Comparison of ENCODE assay signal across 31 cellular contexts in the genomic region with DNA sequence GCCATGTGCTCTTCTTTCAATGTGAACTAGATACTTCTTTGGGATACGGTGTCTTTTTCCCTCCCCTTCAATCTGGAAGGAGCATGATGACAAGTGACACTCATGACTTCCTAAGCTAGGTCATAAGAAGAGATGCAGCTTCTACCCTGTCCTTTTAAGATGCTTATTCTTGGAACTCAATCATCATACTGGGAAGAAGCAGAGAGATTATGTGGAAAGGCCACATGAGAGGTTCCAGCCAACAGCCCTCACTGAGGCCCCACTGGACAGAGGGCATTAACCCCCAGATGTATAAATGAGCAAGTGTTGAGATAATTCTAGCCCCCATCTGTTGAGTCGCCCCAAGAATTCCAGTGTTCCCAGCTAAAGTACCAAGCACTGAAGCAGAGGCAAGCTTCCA. TPM values are rescaled to one million over a fixed set of nuclear protein-coding genes. Genes with fewer than 3 reads are reported as not detected.
"Had no signal": no experiment of that assay in that cellular context is flagged by ENCODE, and none has a peak within 500 bp of the region (broad histone marks: within the 10 kb centered on the region; RNA-seq: fewer than 3 reads in every experiment).

No MANE protein-coding gene starts in this region.

- FAIRE-seq: urothelium cell line had no signal

- H3K27ac ChIP-seq: stomach, suprapubic skin, testis, thoracic aorta, thyroid gland, tibial artery, tibial nerve, transverse colon, upper lobe of left lung, upper lobe of right lung, uterus, vagina had no signal

- H3K4me1 Mint-ChIP-seq: stimulated activated memory B cell treated with anti-CD40 and anti-IgM and Interleukin-4, amounts not matched to agents 10 μg/mL and 1 μg/mL and 100 μg/mL, for 72 hours; stimulated activated naive B cell treated with anti-CD40 and anti-IgM and Interleukin-4, amounts not matched to agents 10 μg/mL and 1 μg/mL and 100 μg/mL, for 72 hours had no signal

- H3K9me3 Mint-ChIP-seq: type B pancreatic cell had no signal

- H3K36me3 ChIP-seq: stomach, suprapubic skin, thoracic aorta, thyroid gland, tibial artery, tibial nerve, transverse colon, upper lobe of left lung, upper lobe of right lung, uterus, vagina had no signal

- H3K4me1 ChIP-seq: suprapubic skin, testis, thyroid gland, tibial nerve, upper lobe of left lung, uterus, vagina had no signal

- ATAC-seq: stimulated activated effector memory CD8-positive, alpha-beta T cell treated with anti-CD3 and anti-CD28 coated beads, Interleukin-12 subunit alpha, Interleukin-12 subunit beta, amount 100 ng/mL, for 72 hours; stimulated activated memory B cell treated with anti-CD40 and anti-IgM and Interleukin-4, amounts not matched to agents 10 μg/mL and 1 μg/mL and 100 μg/mL, for 72 hours; stimulated activated naive B cell treated with anti-CD40 and anti-IgM and Interleukin-4, amounts not matched to agents 10 μg/mL and 1 μg/mL and 100 μg/mL, for 72 hours; stimulated activated naive CD8-positive, alpha-beta T cell treated with anti-CD3 and anti-CD28 coated beads, Interleukin-15, amount 100 ng/mL, for 72 hours; stimulated activated naive CD8-positive, alpha-beta T cell treated with anti-CD3 and anti-CD28 coated beads, Interleukin-15, Interleukin-2, amounts not matched to agents 100 U/mL and 50 U/mL, for 24 hours; upper lobe of right lung had no signal

- H3K27ac Mint-ChIP-seq: stimulated activated effector memory CD8-positive, alpha-beta T cell treated with anti-CD3 and anti-CD28 coated beads, Interleukin-12 subunit alpha, Interleukin-12 subunit beta, amount 100 ng/mL, for 72 hours; stimulated activated memory B cell treated with anti-CD40 and anti-IgM and Interleukin-4, amounts not matched to agents 10 μg/mL and 1 μg/mL and 100 μg/mL, for 72 hours; stimulated activated naive B cell treated with anti-CD40 and anti-IgM and Interleukin-4, amounts not matched to agents 10 μg/mL and 1 μg/mL and 100 μg/mL, for 72 hours; stimulated activated naive CD8-positive, alpha-beta T cell treated with anti-CD3 and anti-CD28 coated beads, Interleukin-15, amount 100 ng/mL, for 72 hours; stimulated activated naive CD8-positive, alpha-beta T cell treated with anti-CD3 and anti-CD28 coated beads, Interleukin-15, Interleukin-2, amounts not matched to agents 100 ng/mL and 50 ng/mL, for 24 hours; type B pancreatic cell had no signal

- DNase-seq: stimulated activated CD4-positive, alpha-beta T cell treated with anti-CD3 and anti-CD28 coated beads, Interleukin-2, amount 100 ng/mL, for 48 hours; stimulated activated CD4-positive, alpha-beta T cell treated with anti-CD3 and anti-CD28 coated beads, Interleukin-4, amount 100 ng/mL, for 1 hour; stimulated activated CD4-positive, alpha-beta T cell treated with anti-CD3 and anti-CD28 coated beads, Interleukin-4, amount 100 ng/mL, for 24 hours; stimulated activated CD4-positive, alpha-beta T cell treated with anti-CD3 and anti-CD28 coated beads, Interleukin-4, amount 100 ng/mL, for 4 hours; stimulated activated CD8-positive, alpha-beta memory T cell treated with anti-CD3 and anti-CD28 coated beads, Interleukin-4, amount 100 ng/mL, for 48 hours; stimulated activated naive B cell treated with anti-CD40 and anti-IgM and Interleukin-4, amounts not matched to agents 10 μg/mL and 1 μg/mL and 100 μg/mL, for 72 hours; stimulated activated naive CD4-positive, alpha-beta T cell; stimulated activated naive CD4-positive, alpha-beta T cell treated with Interleukin-2 at 50 U/mL for 16 hours; stimulated activated naive CD8-positive, alpha-beta T cell treated with anti-CD3 and anti-CD28 coated beads, Interleukin-15, amount 100 ng/mL, for 72 hours; stimulated activated naive CD8-positive, alpha-beta T cell treated with anti-CD3 and anti-CD28 coated beads, Interleukin-15, Interleukin-2, amounts not matched to agents 100 U/mL and 50 U/mL, for 24 hours; stomach; substantia nigra; testis; thyroid gland; tibial artery; transverse colon; trophoblast cell; upper lobe of left lung; upper lobe of right lung; uterus had no signal

- H3K36me3 Mint-ChIP-seq: stimulated activated effector memory CD8-positive, alpha-beta T cell treated with anti-CD3 and anti-CD28 coated beads, Interleukin-12 subunit alpha, Interleukin-12 subunit beta, amount 100 ng/mL, for 72 hours; stimulated activated memory B cell treated with anti-CD40 and anti-IgM and Interleukin-4, amounts not matched to agents 10 μg/mL and 1 μg/mL and 100 μg/mL, for 72 hours; type B pancreatic cell had no signal

- H3K4me3 ChIP-seq: stomach, suprapubic skin, testis, thoracic aorta, thyroid gland, tibial artery, tibial nerve, transverse colon, upper lobe of left lung, upper lobe of right lung, uterus, vagina had no signal

- H3K9me3 ChIP-seq: suprapubic skin, testis, thyroid gland, upper lobe of right lung had no signal

- H3K27me3 ChIP-seq: stomach, suprapubic skin, testis, thyroid gland, tibial artery, transverse colon, upper lobe of left lung, upper lobe of right lung, uterus, vagina had no signal

- H3K4me3 Mint-ChIP-seq: stimulated activated effector memory CD8-positive, alpha-beta T cell treated with anti-CD3 and anti-CD28 coated beads, Interleukin-12 subunit alpha, Interleukin-12 subunit beta, amount 100 ng/mL, for 72 hours; stimulated activated memory B cell treated with anti-CD40 and anti-IgM and Interleukin-4, amounts not matched to agents 10 μg/mL and 1 μg/mL and 100 μg/mL, for 72 hours; stimulated activated naive B cell treated with anti-CD40 and anti-IgM and Interleukin-4, amounts not matched to agents 10 μg/mL and 1 μg/mL and 100 μg/mL, for 72 hours; stimulated activated naive CD8-positive, alpha-beta T cell treated with anti-CD3 and anti-CD28 coated beads, Interleukin-15, amount 100 ng/mL, for 72 hours; stimulated activated naive CD8-positive, alpha-beta T cell treated with anti-CD3 and anti-CD28 coated beads, Interleukin-15, Interleukin-2, amounts not matched to agents 100 ng/mL and 50 ng/mL, for 24 hours; type B pancreatic cell had no signal

RNA-seq across cellular contexts. Expression of a gene that starts 29.3 kb away (rescaled TPM):
- total RNA-seq: subcutaneous adipose tissue, thyroid gland, ureter had no signal
- polyA plus RNA-seq: stomach had no signal
